8 cellular contexts compared by ENCODE assay signal in the genomic region with DNA sequence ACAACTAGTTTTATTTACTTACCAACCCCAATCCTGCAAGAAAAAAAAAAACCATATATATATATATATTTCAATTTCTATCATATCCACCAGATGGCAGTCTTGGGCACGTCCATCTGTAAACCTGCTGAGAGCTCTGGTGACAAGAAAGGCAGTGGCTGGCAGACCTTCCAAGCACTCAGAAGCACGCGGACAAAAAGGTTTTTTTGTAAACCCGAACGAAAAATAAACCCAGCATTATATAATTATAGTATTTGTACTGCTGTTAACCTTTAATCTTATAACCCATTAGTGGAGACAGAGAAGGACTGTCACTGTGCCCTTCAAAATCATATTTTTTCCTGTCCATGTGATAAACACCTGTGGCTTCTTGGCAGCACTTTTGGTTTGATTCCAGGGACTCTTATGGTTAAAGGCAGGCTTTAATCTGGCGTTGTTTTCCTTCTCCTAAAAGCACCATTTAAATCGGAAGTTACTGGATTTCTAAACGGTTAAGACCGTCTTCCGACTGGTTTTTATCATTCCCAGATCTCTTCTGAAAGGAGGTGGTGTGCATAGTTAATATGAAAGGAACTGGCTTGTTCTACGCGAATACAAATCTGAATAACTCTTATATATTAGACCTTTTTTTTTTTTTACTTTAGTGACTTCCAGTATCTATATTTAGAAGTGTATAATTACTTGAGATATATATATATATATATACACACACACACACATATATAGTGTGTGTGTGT. TPM values are rescaled to one million over a fixed set of nuclear protein-coding genes. Genes with fewer than 3 reads are reported as not detected.
DNase-seq lines count a peak whose midpoint lies in the region; TF ChIP-seq lines count a peak whose summit lies in the region.

No MANE protein-coding gene starts in this region.

- peak; percentile 46 to 68 (median 66) for DNase-seq in CD4-positive, alpha-beta memory T cell
- DNase-seq in HL-60 (ENCODE audit: low read depth in 1 of 2, low spot score in 1 of 2) = peak; percentile 7 to 68
- peak; percentile 85 for DNase-seq in NCI-H82 (lab: John Stamatoyannopoulos, UW)
- DNase-seq in activated CD4-positive, alpha-beta memory T cell treated with anti-CD3 and anti-CD28 coated beads, Interleukin-2, amount 10 ng/mL, durations not matched to agents 7 days and 5 days = peak; percentile 53
- DNase-seq in effector CD8-positive, alpha-beta T cell (lab: John Stamatoyannopoulos, UW) = peak; percentile 29
- peak; percentile 81 for DNase-seq in midbrain (lab: John Stamatoyannopoulos, UW)
- DNase-seq in stimulated activated CD8-positive, alpha-beta memory T cell treated with anti-CD3 and anti-CD28 coated beads, Interleukin-4, amount 100 ng/mL, for 24 hours (ENCODE audit: low read depth) = peak; percentile 15
- DNase-seq in epidermal melanocyte (ENCODE audit: insufficient read length, low spot score) = no peak

- no peaks in the 10 kb centered on the region for H3K9me3 Mint-ChIP-seq in CD4-positive, alpha-beta memory T cell
- H3K9me3 Mint-ChIP-seq in activated CD4-positive, alpha-beta memory T cell treated with anti-CD3 and anti-CD28 coated beads, Interleukin-2, amount 10 ng/mL, durations not matched to agents 7 days and 5 days = no peaks in the 10 kb centered on the region

- H3K4me3 Mint-ChIP-seq in CD4-positive, alpha-beta memory T cell = peak overlapping the region; percentile 83 to 93 (median 86)
- no peak overlapping the region for H3K4me3 Mint-ChIP-seq in activated CD4-positive, alpha-beta memory T cell treated with anti-CD3 and anti-CD28 coated beads, Interleukin-2, amount 10 ng/mL, durations not matched to agents 7 days and 5 days

- H3K27ac Mint-ChIP-seq in CD4-positive, alpha-beta memory T cell = peak overlapping the region in 5 of 7 donors; percentile 58 to 88 (median 71)
- H3K27ac Mint-ChIP-seq in activated CD4-positive, alpha-beta memory T cell treated with anti-CD3 and anti-CD28 coated beads, Interleukin-2, amount 10 ng/mL, durations not matched to agents 7 days and 5 days = no peak overlapping the region

- H3K36me3 ChIP-seq in CD4-positive, alpha-beta memory T cell (ENCODE audit: insufficient read depth, low read length) = no peaks in the 10 kb centered on the region

- peaks cover 13 to 30% (median 23%) of the 10 kb centered on the region in 4 donors for H3K4me1 Mint-ChIP-seq in CD4-positive, alpha-beta memory T cell
- peaks cover 24% of the 10 kb centered on the region for H3K4me1 Mint-ChIP-seq in activated CD4-positive, alpha-beta memory T cell treated with anti-CD3 and anti-CD28 coated beads, Interleukin-2, amount 10 ng/mL, durations not matched to agents 7 days and 5 days

- POLR2A ChIA-PET in CD4-positive, alpha-beta memory T cell (lab: Charles Lee; ENCODE audit: partially characterized antibody) = interaction anchor here (1.5 kb wide), 1 partner anchor 117 kb away, joined by 4 read pairs; a partner anchor contains a TSS
- POLR2A ChIA-PET in activated CD4-positive, alpha-beta memory T cell treated with anti-CD3 and anti-CD28 coated beads, Interleukin-2, amount 10 ng/mL, durations not matched to agents 7 days and 5 days (lab: Charles Lee) = no interaction called here

- CTCF ChIA-PET in CD4-positive, alpha-beta memory T cell (lab: Charles Lee; ENCODE audit: partially characterized antibody) = interaction anchor here (1.0 kb wide), 2 partner anchors 10 to 158 kb away, joined by 3 to 5 read pairs; no protein-coding TSS in a partner anchor
- CTCF ChIA-PET in activated CD4-positive, alpha-beta memory T cell treated with anti-CD3 and anti-CD28 coated beads, Interleukin-2, amount 10 ng/mL, durations not matched to agents 7 days and 5 days (lab: Charles Lee) = interaction anchor here (0.6 to 2.0 kb wide), 6 partner anchors 51 to 159 kb away, joined by 3 to 10 read pairs (median 4); no protein-coding TSS in a partner anchor

- intact Hi-C loops in CD4-positive, alpha-beta memory T cell (cut with micrococcal nuclease) = loop anchor here (1.0 to 10.0 kb wide), 7 partner anchors 8 to 713 kb away; a partner anchor contains a TSS

- H3K9me3 ChIP-seq in CD4-positive, alpha-beta memory T cell (ENCODE audit: control insufficient read depth in 1 of 2, low read length in 2 of 2) = no peaks in the 10 kb centered on the region

- H3K4me3 ChIP-seq in CD4-positive, alpha-beta memory T cell (ENCODE audit: low read length in 2 of 2) = peak overlapping the region in 1 of 2 donors; percentile 58
- H3K4me3 ChIP-seq in HL-60 (replicated peaks; ENCODE audit: insufficient read depth, low read length) = no peak overlapping the region

- peaks cover 10% of the 10 kb centered on the region for H3K4me1 ChIP-seq in CD4-positive, alpha-beta memory T cell (ENCODE audit: insufficient read depth, low read length)

- no peaks in the 10 kb centered on the region for H3K36me3 Mint-ChIP-seq in CD4-positive, alpha-beta memory T cell
- no peaks in the 10 kb centered on the region for H3K36me3 Mint-ChIP-seq in activated CD4-positive, alpha-beta memory T cell treated with anti-CD3 and anti-CD28 coated beads, Interleukin-2, amount 10 ng/mL, durations not matched to agents 7 days and 5 days (ENCODE audit: low read depth)

- no peaks in the 10 kb centered on the region for H3K27me3 Mint-ChIP-seq in CD4-positive, alpha-beta memory T cell
- H3K27me3 Mint-ChIP-seq in activated CD4-positive, alpha-beta memory T cell treated with anti-CD3 and anti-CD28 coated beads, Interleukin-2, amount 10 ng/mL, durations not matched to agents 7 days and 5 days = peaks cover 2% of the 10 kb centered on the region

- no peaks in the 10 kb centered on the region for H3K27me3 ChIP-seq in CD4-positive, alpha-beta memory T cell (ENCODE audit: insufficient read depth, low read length)
- H3K27me3 ChIP-seq in HL-60 (ENCODE audit: insufficient read depth, poor library complexity, severe bottlenecking) = no peaks in the 10 kb centered on the region

- H3K27ac ChIP-seq in CD4-positive, alpha-beta memory T cell (ENCODE audit: low read depth, low read length) = no peak overlapping the region
- peak overlapping the region; percentile 72 for H3K27ac ChIP-seq in HL-60 (replicated peaks)

- TF ChIP-seq CTCF in HL-60 (IDR thresholded peaks at IDR 0.05; ENCODE audit: insufficient read depth, low read length) = no peak

RNA-seq across cellular contexts. Expression of a gene that starts 31.0 kb away (rescaled TPM):
- total RNA-seq in CD4-positive, alpha-beta memory T cell = under 1 TPM; 0.41 to 0.64 TPM
- under 1 TPM in 1 of 2 donors, not detected in 1; 0.79 TPM for polyA plus RNA-seq in CD4-positive, alpha-beta memory T cell
- under 1 TPM; 0.15 to 0.18 TPM for total RNA-seq in activated CD4-positive, alpha-beta memory T cell treated with anti-CD3 and anti-CD28 coated beads, Interleukin-2, amount 10 ng/mL, durations not matched to agents 7 days and 5 days
